In genomic region chr5:173010021-173010420, GRCh38 we compare ENCODE assay signal across 1 cellular context.
TF ChIP-seq lines count a peak whose summit lies in the region.

No MANE protein-coding gene starts in this region.

TF ChIP-seq in IMR-90, 13 proteins besides CTCF, POLR2A, EP300 and RAD21 (continued from another document):
- TF ChIP-seq, protein P1, sequence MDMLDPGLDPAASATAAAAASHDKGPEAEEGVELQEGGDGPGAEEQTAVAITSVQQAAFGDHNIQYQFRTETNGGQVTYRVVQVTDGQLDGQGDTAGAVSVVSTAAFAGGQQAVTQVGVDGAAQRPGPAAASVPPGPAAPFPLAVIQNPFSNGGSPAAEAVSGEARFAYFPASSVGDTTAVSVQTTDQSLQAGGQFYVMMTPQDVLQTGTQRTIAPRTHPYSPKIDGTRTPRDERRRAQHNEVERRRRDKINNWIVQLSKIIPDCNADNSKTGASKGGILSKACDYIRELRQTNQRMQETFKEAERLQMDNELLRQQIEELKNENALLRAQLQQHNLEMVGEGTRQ (IDR thresholded peaks at IDR 0.05; ENCODE audit: low read depth, low read length), result no peak
- no peak for TF ChIP-seq RFX5 (IDR thresholded peaks at IDR 0.05; ENCODE audit: low read depth, low read length)
- TF ChIP-seq RCOR1 (IDR thresholded peaks at IDR 0.05; ENCODE audit: insufficient replicate concordance, low read length), result no peak
- no peak for TF ChIP-seq CHD1 (IDR thresholded peaks at IDR 0.05; ENCODE audit: low read depth, low read length)
- TF ChIP-seq FOS (IDR thresholded peaks at IDR 0.05; ENCODE audit: low read depth, low read length), result no peak
- no peak for TF ChIP-seq MXI1 (IDR thresholded peaks at IDR 0.05; ENCODE audit: borderline replicate concordance, low read depth, low read length)
- no peak for TF ChIP-seq SMC3 (IDR thresholded peaks at IDR 0.05; ENCODE audit: low read depth, low read length)
